In genomic region chr2:170651603-170652002, GRCh38 we compare ENCODE assay signal across 10 cellular contexts.
DNase-seq lines count a peak whose midpoint lies in the region; ATAC-seq and TF ChIP-seq lines count a peak whose summit lies in the region.
"Had no signal": no experiment of that assay in that cellular context is flagged by ENCODE, and none has a peak within 500 bp of the region (broad histone marks: within the 10 kb centered on the region; RNA-seq: fewer than 3 reads in every experiment).

No MANE protein-coding gene starts in this region.

- H3K27ac ChIP-seq in OCI-LY1 (ENCODE audit: low read depth, low read length, poor library complexity, severe bottlenecking) (peak overlapping the region; percentile 41), tibial nerve (no peak overlapping the region), heart left ventricle (no peak overlapping the region)
- H3K27ac ChIP-seq: ovary had no signal

- peak overlapping the region; percentile 23; the same call in 1 of the 2 replicates for H3K4me2 ChIP-seq in OCI-LY1 (ENCODE audit: low read length)

- H3K36me3 Mint-ChIP-seq in activated CD8-positive, alpha-beta T cell treated with anti-CD3 and anti-CD28 coated beads, Interleukin-2, amount 10 ng/mL, durations not matched to agents 7 days and 5 days (ENCODE audit: low read depth) = no peaks in the 10 kb centered on the region

- H2AFZ ChIP-seq in OCI-LY1 (ENCODE audit: low read length) = no peak overlapping the region

- no peak for TF ChIP-seq EP300 in tibial nerve (IDR thresholded peaks at IDR 0.05)

- H3K9me2 ChIP-seq in OCI-LY1 (ENCODE audit: low read depth, low read length) = no peaks in the 10 kb centered on the region

- no peaks in the 10 kb centered on the region for H3K79me2 ChIP-seq in OCI-LY1 (ENCODE audit: insufficient read depth, low read length)

- H3K36me3 ChIP-seq in OCI-LY1 (ENCODE audit: insufficient read depth, low read length) (no peaks in the 10 kb centered on the region), tibial nerve (no peaks in the 10 kb centered on the region), heart left ventricle (no peaks in the 10 kb centered on the region)
- H3K36me3 ChIP-seq: ovary had no signal

- H3K9me3 Mint-ChIP-seq in activated CD8-positive, alpha-beta T cell treated with anti-CD3 and anti-CD28 coated beads, Interleukin-2, amount 10 ng/mL, durations not matched to agents 7 days and 5 days (ENCODE audit: insufficient read depth) = no peaks in the 10 kb centered on the region

- DNase-seq in CD1c-positive myeloid dendritic cell (ENCODE audit: extremely low spot score) (peak; percentile 9), left kidney (ENCODE audit: low read depth, low spot score) (peak; percentile 9), tibial nerve (ENCODE audit: low spot score in 2 of 2) (no peak), NCI-H345 treated with DMSO at 0.1 percent for 48 hours (lab: John Stamatoyannopoulos, UW; ENCODE audit: unreplicated experiment) (no peak), GDM1 (lab: John Stamatoyannopoulos, UW) (no peak), heart left ventricle (no peak)
- peak; percentile 54 for DNase-seq in activated CD8-positive, alpha-beta T cell treated with anti-CD3 and anti-CD28 coated beads, Interleukin-2, amount 10 ng/mL, durations not matched to agents 7 days and 5 days
- DNase-seq: DMS79, ovary had no signal

- WGBS in tibial nerve, 2 donors = 56% methylated on average over 8 of the region's 8 CpGs
- WGBS in heart left ventricle, 4 donors = 50 to 65% (median 59%) methylated on average over 8 of the region's 8 CpGs

- intact Hi-C loops in heart left ventricle (cut with DNase I) = no loop called here

- H3K4me3 ChIP-seq in OCI-LY1 (ENCODE audit: low read depth, low read length, poor library complexity, severe bottlenecking) (no peak overlapping the region), tibial nerve (no peak overlapping the region), heart left ventricle (no peak overlapping the region)
- H3K4me3 ChIP-seq: ovary had no signal

- TF ChIP-seq CTCF in OCI-LY1 (IDR thresholded peaks at IDR 0.05; ENCODE audit: low read length) = no peak
- no peak for TF ChIP-seq CTCF in tibial nerve (IDR thresholded peaks at IDR 0.05)
- no peak for TF ChIP-seq CTCF in heart left ventricle (IDR thresholded peaks at IDR 0.05)

- H3K4me1 ChIP-seq in OCI-LY1 (ENCODE audit: insufficient read depth, low read length, severe bottlenecking) (peaks cover 18% of the 10 kb centered on the region), tibial nerve (no peaks in the 10 kb centered on the region), heart left ventricle (no peaks in the 10 kb centered on the region)

- H3F3A ChIP-seq in OCI-LY1 (ENCODE audit: insufficient read depth, low read length) = no peaks in the 10 kb centered on the region

- H3K9ac ChIP-seq in OCI-LY1 (ENCODE audit: low read length) = no peak overlapping the region; the same call in 1 of the 2 replicates

- H3K27me3 ChIP-seq in OCI-LY1 (ENCODE audit: insufficient read depth, low read length) = no peaks in the 10 kb centered on the region
- no peaks in the 10 kb centered on the region for H3K27me3 ChIP-seq in tibial nerve
- no peaks in the 10 kb centered on the region for H3K27me3 ChIP-seq in heart left ventricle
- H3K27me3 ChIP-seq: ovary had no signal

- TF ChIP-seq POLR2A in tibial nerve (IDR thresholded peaks at IDR 0.05) (no peak), heart left ventricle (IDR thresholded peaks at IDR 0.05) (no peak)

- ATAC-seq in activated CD8-positive, alpha-beta T cell treated with anti-CD3 and anti-CD28 coated beads, Interleukin-2, amount 10 ng/mL, durations not matched to agents 7 days and 5 days = peak; percentile 87
- no peak for ATAC-seq in heart left ventricle

- POLR2A ChIA-PET in activated CD8-positive, alpha-beta T cell treated with anti-CD3 and anti-CD28 coated beads, Interleukin-2, amount 10 ng/mL, durations not matched to agents 7 days and 5 days (lab: Charles Lee) = no interaction called here

- peaks cover 11% of the 10 kb centered on the region for H3K27me3 Mint-ChIP-seq in activated CD8-positive, alpha-beta T cell treated with anti-CD3 and anti-CD28 coated beads, Interleukin-2, amount 10 ng/mL, durations not matched to agents 7 days and 5 days (ENCODE audit: low read depth)

- H3K27ac Mint-ChIP-seq in activated CD8-positive, alpha-beta T cell treated with anti-CD3 and anti-CD28 coated beads, Interleukin-2, amount 10 ng/mL, durations not matched to agents 7 days and 5 days = no peak overlapping the region

- H3K4me1 Mint-ChIP-seq in activated CD8-positive, alpha-beta T cell treated with anti-CD3 and anti-CD28 coated beads, Interleukin-2, amount 10 ng/mL, durations not matched to agents 7 days and 5 days (ENCODE audit: low read depth) = peaks cover 18% of the 10 kb centered on the region

- no peaks in the 10 kb centered on the region for H3K9me3 ChIP-seq in OCI-LY1 (ENCODE audit: low read length)
- no peaks in the 10 kb centered on the region for H3K9me3 ChIP-seq in tibial nerve
- no peaks in the 10 kb centered on the region for H3K9me3 ChIP-seq in heart left ventricle
- H3K9me3 ChIP-seq: ovary had no signal

- H3K4me3 Mint-ChIP-seq in activated CD8-positive, alpha-beta T cell treated with anti-CD3 and anti-CD28 coated beads, Interleukin-2, amount 10 ng/mL, durations not matched to agents 7 days and 5 days = no peak overlapping the region

- CTCF ChIA-PET in activated CD8-positive, alpha-beta T cell treated with anti-CD3 and anti-CD28 coated beads, Interleukin-2, amount 10 ng/mL, durations not matched to agents 7 days and 5 days (lab: Charles Lee) = interaction anchor here (0.6 kb wide), 1 partner anchor 165 kb away, joined by 3 read pairs; the partner anchor contains the start of gene GAD1

- H4K20me1 ChIP-seq in OCI-LY1 (ENCODE audit: insufficient read depth, low read length) = no peaks in the 10 kb centered on the region

Comparison
In these comparisons a context has a peak if more than half of its experiments do, and no peak if none do; other contexts are left out.
1. DNase-seq: peak in CD1c-positive myeloid dendritic cell (single experiment), activated CD8-positive, alpha-beta T cell treated with anti-CD3 and anti-CD28 coated beads, Interleukin-2, amount 10 ng/mL, durations not matched to agents 7 days and 5 days (single experiment) and left kidney (single experiment); none in tibial nerve (0 of 2), NCI-H345 treated with DMSO at 0.1 percent for 48 hours (single experiment), GDM1 (single experiment) and heart left ventricle (0 of 5).